1 cellular context compared by ENCODE assay signal in the genomic region with DNA sequence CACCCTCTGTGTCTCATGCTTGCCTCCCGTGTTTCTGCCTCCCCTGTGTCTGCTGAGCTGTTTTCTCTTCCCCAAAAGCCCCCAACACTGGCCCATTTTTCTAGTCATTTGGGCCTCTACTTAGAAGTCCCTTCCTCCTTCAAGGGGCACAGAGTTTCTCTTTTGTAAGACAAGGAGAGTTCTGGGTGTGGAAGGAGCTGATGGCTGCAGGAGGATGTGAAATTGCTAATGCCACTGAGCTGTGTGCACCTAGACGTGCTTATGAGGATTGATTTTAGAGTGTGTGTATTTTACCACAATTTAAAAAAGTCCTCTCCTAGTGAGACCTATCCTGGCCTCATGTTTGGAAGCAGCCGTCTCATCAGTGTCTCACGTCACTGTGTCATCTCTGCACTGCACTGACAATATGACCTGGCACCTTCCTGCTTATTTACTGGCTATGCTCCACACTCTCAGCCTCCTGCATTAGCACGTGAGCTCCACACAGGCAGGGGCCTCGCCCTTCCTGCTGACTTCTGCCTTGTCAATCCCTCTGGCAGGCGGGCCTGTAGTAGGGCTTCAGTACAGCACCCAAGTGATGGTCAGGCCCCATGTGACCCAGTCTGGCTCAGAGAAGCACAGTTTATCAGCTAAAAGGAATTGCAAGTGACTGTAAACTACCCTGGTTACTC.
TF ChIP-seq lines count a peak whose summit lies in the region.

No MANE protein-coding gene starts in this region.

TF ChIP-seq in IMR-90, 13 proteins besides CTCF, POLR2A, EP300 and RAD21:
- no peak for TF ChIP-seq MXI1 (IDR thresholded peaks at IDR 0.05; ENCODE audit: borderline replicate concordance, low read depth, low read length)
- no peak for TF ChIP-seq MAFK (IDR thresholded peaks at IDR 0.05; ENCODE audit: low read depth, low read length)
- TF ChIP-seq FOS (IDR thresholded peaks at IDR 0.05; ENCODE audit: low read depth, low read length), result no peak
- no peak for TF ChIP-seq CHD1 (IDR thresholded peaks at IDR 0.05; ENCODE audit: low read depth, low read length)
- no peak for TF ChIP-seq MAZ (IDR thresholded peaks at IDR 0.05; ENCODE audit: borderline replicate concordance, low read depth, low read length)
- TF ChIP-seq CEBPB (IDR thresholded peaks at IDR 0.05; ENCODE audit: low read depth, low read length), result no peak
- TF ChIP-seq RCOR1 (IDR thresholded peaks at IDR 0.05; ENCODE audit: insufficient replicate concordance, low read length), result no peak
- no peak for TF ChIP-seq RFX5 (IDR thresholded peaks at IDR 0.05; ENCODE audit: low read depth, low read length)
- TF ChIP-seq BHLHE40 (IDR thresholded peaks at IDR 0.05; ENCODE audit: low read depth, low read length), result no peak
- TF ChIP-seq, protein P1, sequence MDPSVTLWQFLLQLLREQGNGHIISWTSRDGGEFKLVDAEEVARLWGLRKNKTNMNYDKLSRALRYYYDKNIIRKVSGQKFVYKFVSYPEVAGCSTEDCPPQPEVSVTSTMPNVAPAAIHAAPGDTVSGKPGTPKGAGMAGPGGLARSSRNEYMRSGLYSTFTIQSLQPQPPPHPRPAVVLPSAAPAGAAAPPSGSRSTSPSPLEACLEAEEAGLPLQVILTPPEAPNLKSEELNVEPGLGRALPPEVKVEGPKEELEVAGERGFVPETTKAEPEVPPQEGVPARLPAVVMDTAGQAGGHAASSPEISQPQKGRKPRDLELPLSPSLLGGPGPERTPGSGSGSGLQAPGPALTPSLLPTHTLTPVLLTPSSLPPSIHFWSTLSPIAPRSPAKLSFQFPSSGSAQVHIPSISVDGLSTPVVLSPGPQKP (IDR thresholded peaks at IDR 0.05; ENCODE audit: borderline replicate concordance, low read depth, low read length), result no peak
- TF ChIP-seq SMC3 (IDR thresholded peaks at IDR 0.05; ENCODE audit: low read depth, low read length), result no peak
- TF ChIP-seq, protein P2, sequence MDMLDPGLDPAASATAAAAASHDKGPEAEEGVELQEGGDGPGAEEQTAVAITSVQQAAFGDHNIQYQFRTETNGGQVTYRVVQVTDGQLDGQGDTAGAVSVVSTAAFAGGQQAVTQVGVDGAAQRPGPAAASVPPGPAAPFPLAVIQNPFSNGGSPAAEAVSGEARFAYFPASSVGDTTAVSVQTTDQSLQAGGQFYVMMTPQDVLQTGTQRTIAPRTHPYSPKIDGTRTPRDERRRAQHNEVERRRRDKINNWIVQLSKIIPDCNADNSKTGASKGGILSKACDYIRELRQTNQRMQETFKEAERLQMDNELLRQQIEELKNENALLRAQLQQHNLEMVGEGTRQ (IDR thresholded peaks at IDR 0.05; ENCODE audit: low read depth, low read length), result no peak
